ENCODE assay signal across 1 cellular context in the genomic region with DNA sequence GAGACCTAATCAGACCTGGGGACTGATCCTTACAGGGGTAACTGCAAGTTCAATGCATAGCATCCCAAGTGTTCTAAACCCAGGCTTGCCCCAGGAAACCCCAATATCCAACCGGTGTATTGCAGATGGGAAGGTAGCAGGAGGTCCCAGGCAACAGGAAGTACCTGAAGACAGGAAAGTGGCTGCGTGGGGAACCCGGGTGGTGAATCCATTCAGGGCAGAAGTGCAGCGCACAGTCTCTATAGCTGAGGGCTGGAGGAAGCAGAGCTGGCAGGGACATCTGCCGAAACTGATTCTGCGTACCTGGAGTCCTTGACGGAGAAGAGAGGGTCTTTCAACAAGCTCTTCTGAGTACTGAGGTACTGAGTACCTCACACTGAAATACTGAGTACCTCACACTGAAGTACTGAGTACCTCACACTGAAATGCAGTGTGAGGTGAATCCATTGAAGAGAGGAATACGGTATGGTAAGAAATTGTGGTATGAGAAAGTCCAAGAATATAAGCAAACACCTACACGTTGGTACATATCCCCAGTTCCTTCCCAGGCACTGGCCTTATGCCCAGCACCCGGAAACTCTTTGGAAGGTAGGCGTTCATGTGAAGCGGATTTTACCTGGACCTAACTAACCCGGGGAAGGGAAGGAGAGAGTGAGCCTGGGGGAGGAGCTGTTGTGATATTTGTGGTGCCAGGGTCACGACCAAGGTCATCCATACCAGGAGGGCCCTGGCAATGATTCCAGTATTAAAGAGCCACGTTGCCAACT.
TF ChIP-seq lines count a peak whose summit lies in the region.

No MANE protein-coding gene starts in this region.

TF ChIP-seq in GM23338, 12 proteins besides CTCF, POLR2A, EP300 and RAD21:
- TF ChIP-seq JUNB (IDR thresholded peaks at IDR 0.05; ENCODE audit: unreplicated experiment) (no peak), EZH2phosphoT487 (IDR thresholded peaks at IDR 0.05; ENCODE audit: unreplicated experiment) (no peak), ZNF114 (CRISPR knock-in tag; IDR thresholded peaks at IDR 0.05) (no peak), ZNF462 (CRISPR knock-in tag; IDR thresholded peaks at IDR 0.05) (no peak), ZNF331 (CRISPR knock-in tag; IDR thresholded peaks at IDR 0.05; ENCODE audit: low read depth) (no peak), CREB1 (CRISPR knock-in tag; IDR thresholded peaks at IDR 0.05; ENCODE audit: low read depth) (no peak), STAT1 (IDR thresholded peaks at IDR 0.05; ENCODE audit: unreplicated experiment) (no peak), ETS1 (IDR thresholded peaks at IDR 0.05) (no peak), NANOG (IDR thresholded peaks at IDR 0.05; ENCODE audit: borderline replicate concordance) (no peak), POLR2AphosphoS5 (IDR thresholded peaks at IDR 0.05; ENCODE audit: low read depth) (no peak), EZH2 (IDR thresholded peaks at IDR 0.05; ENCODE audit: low read depth, unreplicated experiment) (no peak)
- TF ChIP-seq, protein P1, sequence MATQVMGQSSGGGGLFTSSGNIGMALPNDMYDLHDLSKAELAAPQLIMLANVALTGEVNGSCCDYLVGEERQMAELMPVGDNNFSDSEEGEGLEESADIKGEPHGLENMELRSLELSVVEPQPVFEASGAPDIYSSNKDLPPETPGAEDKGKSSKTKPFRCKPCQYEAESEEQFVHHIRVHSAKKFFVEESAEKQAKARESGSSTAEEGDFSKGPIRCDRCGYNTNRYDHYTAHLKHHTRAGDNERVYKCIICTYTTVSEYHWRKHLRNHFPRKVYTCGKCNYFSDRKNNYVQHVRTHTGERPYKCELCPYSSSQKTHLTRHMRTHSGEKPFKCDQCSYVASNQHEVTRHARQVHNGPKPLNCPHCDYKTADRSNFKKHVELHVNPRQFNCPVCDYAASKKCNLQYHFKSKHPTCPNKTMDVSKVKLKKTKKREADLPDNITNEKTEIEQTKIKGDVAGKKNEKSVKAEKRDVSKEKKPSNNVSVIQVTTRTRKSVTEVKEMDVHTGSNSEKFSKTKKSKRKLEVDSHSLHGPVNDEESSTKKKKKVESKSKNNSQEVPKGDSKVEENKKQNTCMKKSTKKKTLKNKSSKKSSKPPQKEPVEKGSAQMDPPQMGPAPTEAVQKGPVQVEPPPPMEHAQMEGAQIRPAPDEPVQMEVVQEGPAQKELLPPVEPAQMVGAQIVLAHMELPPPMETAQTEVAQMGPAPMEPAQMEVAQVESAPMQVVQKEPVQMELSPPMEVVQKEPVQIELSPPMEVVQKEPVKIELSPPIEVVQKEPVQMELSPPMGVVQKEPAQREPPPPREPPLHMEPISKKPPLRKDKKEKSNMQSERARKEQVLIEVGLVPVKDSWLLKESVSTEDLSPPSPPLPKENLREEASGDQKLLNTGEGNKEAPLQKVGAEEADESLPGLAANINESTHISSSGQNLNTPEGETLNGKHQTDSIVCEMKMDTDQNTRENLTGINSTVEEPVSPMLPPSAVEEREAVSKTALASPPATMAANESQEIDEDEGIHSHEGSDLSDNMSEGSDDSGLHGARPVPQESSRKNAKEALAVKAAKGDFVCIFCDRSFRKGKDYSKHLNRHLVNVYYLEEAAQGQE (IDR thresholded peaks at IDR 0.05; ENCODE audit: unreplicated experiment) = no peak
